Comparison of ENCODE assay signal across 1 cellular context in genomic region chr13:75480691-75481175, GRCh38.
TF ChIP-seq lines count a peak whose summit lies in the region.

No MANE protein-coding gene starts in this region.

TF ChIP-seq in HepG2, 621 proteins besides CTCF, POLR2A, EP300 and RAD21 (continued from another document and continues in another):
- TF ChIP-seq CHD2 (IDR thresholded peaks at IDR 0.05; ENCODE audit: low read depth, low read length) (no peak), RBM39 (IDR thresholded peaks at IDR 0.05; ENCODE audit: low read depth, low read length, poor library complexity, severe bottlenecking) (peak; percentile 32), MXD3 (CRISPR knock-in tag; IDR thresholded peaks at IDR 0.05) (peak; percentile 54; the same call in 1 of the 2 replicates), TAF1 (CRISPR knock-in tag; IDR thresholded peaks at IDR 0.05) (peak; percentile 42; the same call in 1 of the 2 replicates), ASH2L (IDR thresholded peaks at IDR 0.05; ENCODE audit: insufficient read length, low read depth, low read length) (peak; percentile 47), MAFK (conservative IDR thresholded peaks at IDR 0.05 in 1 of 2, IDR thresholded peaks at IDR 0.05 in 1 of 2; ENCODE audit: low read length in 2 of 2) (no peak), CSRNP1 (CRISPR knock-in tag; IDR thresholded peaks at IDR 0.05) (no peak), GRHL1 (CRISPR knock-in tag; conservative IDR thresholded peaks at IDR 0.05) (no peak), PRPF4 (IDR thresholded peaks at IDR 0.05; ENCODE audit: low read depth, low read length, poor library complexity, severe bottlenecking) (no peak), DRAP1 (CRISPR knock-in tag; IDR thresholded peaks at IDR 0.05) (0 out of 2 replicates have a peak, but pooled peaks have one; percentile 24), FOXO4 (CRISPR knock-in tag; conservative IDR thresholded peaks at IDR 0.05) (no peak), NCOA5 (CRISPR knock-in tag; IDR thresholded peaks at IDR 0.05) (no peak), ZNF225 (CRISPR knock-in tag; IDR thresholded peaks at IDR 0.05) (no peak), ZNF280B (CRISPR knock-in tag; IDR thresholded peaks at IDR 0.05; ENCODE audit: borderline replicate concordance) (0 out of 2 replicates have a peak, but pooled peaks have one; percentile 16), ZNF777 (CRISPR knock-in tag; IDR thresholded peaks at IDR 0.05) (0 out of 2 replicates have a peak, but pooled peaks have one; percentile 21), KDM5B (CRISPR knock-in tag; IDR thresholded peaks at IDR 0.05; ENCODE audit: borderline replicate concordance) (peak; percentile 70; the same call in 1 of the 2 replicates), ZNF12 (CRISPR knock-in tag; IDR thresholded peaks at IDR 0.05) (no peak), ZSCAN21 (CRISPR knock-in tag; IDR thresholded peaks at IDR 0.05; ENCODE audit: borderline replicate concordance) (no peak), RBM22 (optimal IDR thresholded peaks at IDR 0.05; ENCODE audit: low read length) (peak; percentile 29), PAXIP1 (CRISPR knock-in tag; conservative IDR thresholded peaks at IDR 0.05) (peak; percentile 23; the same call in 1 of the 2 replicates), KLF16 (CRISPR knock-in tag; IDR thresholded peaks at IDR 0.05) (no peak; a peak in 1 of 4 replicates), ZFX (CRISPR knock-in tag; IDR thresholded peaks at IDR 0.05; ENCODE audit: low read depth) (no peak), HNF1A (IDR thresholded peaks at IDR 0.05; ENCODE audit: low read depth) (no peak), HNF1A (CRISPR knock-in tag; IDR thresholded peaks at IDR 0.05; ENCODE audit: borderline replicate concordance) (peak; percentile 36; the same call in 1 of the 2 replicates), YEATS4 (CRISPR knock-in tag; IDR thresholded peaks at IDR 0.05; ENCODE audit: borderline replicate concordance) (peak; percentile 54; the same call in 1 of the 2 replicates), ZNF160 (CRISPR knock-in tag; IDR thresholded peaks at IDR 0.05) (peak; percentile 40; the same call in 1 of the 2 replicates), ZNF788 (CRISPR knock-in tag; IDR thresholded peaks at IDR 0.05; ENCODE audit: borderline replicate concordance) (0 out of 2 replicates have a peak, but pooled peaks have one; percentile 22), KMT2B (CRISPR knock-in tag; IDR thresholded peaks at IDR 0.05) (peak; percentile 50; the same call in 1 of the 2 replicates), ZFP82 (CRISPR knock-in tag; IDR thresholded peaks at IDR 0.05; ENCODE audit: borderline replicate concordance) (0 out of 2 replicates have a peak, but pooled peaks have one; percentile 31), CAMTA2 (CRISPR knock-in tag; IDR thresholded peaks at IDR 0.05; ENCODE audit: borderline replicate concordance) (no peak), MED1 (CRISPR knock-in tag; IDR thresholded peaks at IDR 0.05) (peak; percentile 17; the same call in 1 of the 2 replicates), ATF4 (CRISPR knock-in tag; IDR thresholded peaks at IDR 0.05) (no peak), ATM (IDR thresholded peaks at IDR 0.05; ENCODE audit: borderline replicate concordance) (no peak), GMEB1 (CRISPR knock-in tag; IDR thresholded peaks at IDR 0.05; ENCODE audit: borderline replicate concordance) (peak; percentile 58; the same call in 1 of the 2 replicates), ZNF224 (CRISPR knock-in tag; IDR thresholded peaks at IDR 0.05) (no peak), CBX1 (IDR thresholded peaks at IDR 0.05; ENCODE audit: low read depth) (no peak), ATF7-NPFF (CRISPR knock-in tag; IDR thresholded peaks at IDR 0.05; ENCODE audit: low read depth) (no peak), HNF1B (CRISPR knock-in tag; IDR thresholded peaks at IDR 0.05) (0 out of 2 replicates have a peak, but pooled peaks have one; percentile 5), ZNF747 (CRISPR knock-in tag; IDR thresholded peaks at IDR 0.05; ENCODE audit: borderline replicate concordance) (0 out of 2 replicates have a peak, but pooled peaks have one; percentile 18), ZNF121 (CRISPR knock-in tag; IDR thresholded peaks at IDR 0.05) (no peak)
